8 cellular contexts compared by ENCODE assay signal in genomic region chr22:20748820-20749428, GRCh38. TPM values are rescaled to one million over a fixed set of nuclear protein-coding genes. Genes with fewer than 3 reads are reported as not detected.
DNase-seq lines count a peak whose midpoint lies in the region; ATAC-seq lines count a peak whose summit lies in the region.

No MANE protein-coding gene starts in this region.

- ATAC-seq in GM19043 (IDR thresholded peaks at IDR 0.05; ENCODE audit: low read depth, unreplicated experiment) (peak; percentile 56), HG02763 (IDR thresholded peaks at IDR 0.05; ENCODE audit: unreplicated experiment) (peak; percentile 70), T-cell (replicated peaks in 1 of 4) (no peak)

- no peak overlapping the region for H3K4me3 ChIP-seq in rectal smooth muscle tissue (ENCODE audit: low read length)

- peak overlapping the region; percentile 25 to 65 for H3K27ac Mint-ChIP-seq in T-cell

- POLR2A ChIA-PET in T-cell (lab: Charles Lee) = interaction anchor here in 1 of 2 donors (0.6 kb wide), 1 partner anchor 137 kb away, joined by 3 read pairs; no protein-coding TSS in a partner anchor

- CTCF ChIA-PET in T-cell (lab: Charles Lee) = interaction anchor here in 1 of 2 donors (0.6 to 1.3 kb wide), 2 partner anchors 36 to 180 kb away, joined by 3 to 4 read pairs; no protein-coding TSS in a partner anchor

- peak overlapping the region; percentile 56 for H3K27ac ChIP-seq in rectal smooth muscle tissue (ENCODE audit: low read depth, low read length)

- DNase-seq in T-cell (peak in 1 of 34 experiments; percentile 15), nucleus accumbens (lab: John Stamatoyannopoulos, UW) (no peak), NCI-H526 treated with DMSO at 0.1 percent for 48 hours (lab: John Stamatoyannopoulos, UW) (no peak), foreskin melanocyte (no peak), NCI-H69 (lab: John Stamatoyannopoulos, UW) (no peak)

- peaks cover 0 to 13% (median 0%) of the 10 kb centered on the region in 3 donors for H3K4me1 Mint-ChIP-seq in T-cell

- peaks cover 51% of the 10 kb centered on the region for H3K36me3 Mint-ChIP-seq in T-cell

- H3K27me3 ChIP-seq in rectal smooth muscle tissue (ENCODE audit: control insufficient read depth, insufficient read depth, low read length) = no peaks in the 10 kb centered on the region

- H3K27me3 Mint-ChIP-seq in T-cell = no peaks in the 10 kb centered on the region

- peaks cover 12% of the 10 kb centered on the region for H3K36me3 ChIP-seq in rectal smooth muscle tissue (ENCODE audit: control insufficient read depth, insufficient read depth, low read length)

- no peak overlapping the region for H3K9ac ChIP-seq in rectal smooth muscle tissue (ENCODE audit: low read length)

- peaks cover 5% of the 10 kb centered on the region for H3K4me1 ChIP-seq in rectal smooth muscle tissue (ENCODE audit: control insufficient read depth, insufficient read depth, low read length)

- H3K4me3 Mint-ChIP-seq in T-cell = no peak overlapping the region

- H3K9me3 Mint-ChIP-seq in T-cell = no peaks in the 10 kb centered on the region

RNA-seq across cellular contexts. Expression of gene SERPIND1, which starts 25.0 kb away (rescaled TPM):
- under 1 TPM in 3 of 5 donors, not detected in 2; 0.16 to 0.30 (median 0.26) TPM for total RNA-seq in T-cell

Comparison
In these comparisons a context has a peak if more than half of its experiments do, and no peak if none do; other contexts are left out.
1. ATAC-seq: peak in GM19043 (single experiment) and HG02763 (single experiment); none in T-cell (0 of 4).